16 cellular contexts compared by ENCODE assay signal in the genomic region with DNA sequence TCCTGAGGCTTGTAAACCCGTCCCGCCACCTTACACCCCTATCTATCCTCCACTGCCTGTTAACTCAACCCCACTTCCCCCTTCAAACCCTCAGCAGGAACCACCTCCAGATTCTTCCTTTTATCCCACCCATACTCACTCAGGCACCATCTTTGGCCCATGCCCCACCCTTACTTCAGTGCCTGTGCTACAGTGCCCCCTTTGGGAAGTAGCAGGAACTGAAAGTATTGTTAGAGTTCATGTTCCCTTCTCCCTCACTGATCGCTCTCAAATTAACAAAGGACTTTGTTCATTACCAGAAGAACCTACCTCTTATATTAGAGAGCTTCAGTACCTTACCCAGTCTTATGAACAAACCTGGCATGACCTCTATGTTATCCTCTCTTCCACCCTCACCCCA.
DNase-seq lines count a peak whose midpoint lies in the region; ATAC-seq, FAIRE-seq and TF ChIP-seq lines count a peak whose summit lies in the region.
"Had no signal": no experiment of that assay in that cellular context is flagged by ENCODE, and none has a peak within 500 bp of the region (broad histone marks: within the 10 kb centered on the region; RNA-seq: fewer than 3 reads in every experiment).

No MANE protein-coding gene starts in this region.

- CTCF ChIA-PET in H1 (lab: Charles Lee; ENCODE audit: partially characterized antibody) = interaction anchor here (0.8 to 1.1 kb wide), 3 partner anchors 15 to 137 kb away, joined by 3 to 4 read pairs (median 4); no protein-coding TSS in a partner anchor
- CTCF ChIA-PET in activated CD4-positive, alpha-beta T cell treated with anti-CD3 and anti-CD28 coated beads for 36 hours (lab: Charles Lee) = interaction anchor here (0.8 kb wide), 3 partner anchors 18 to 52 kb away, joined by 3 to 4 read pairs (median 3); no protein-coding TSS in a partner anchor

- H3K4me3 ChIP-seq in cardiac muscle cell = no peak overlapping the region
- no peak overlapping the region for H3K4me3 ChIP-seq in H1 (ENCODE audit: extremely low read depth in 1 of 4, insufficient read depth in 2 of 4, low read depth in 3 of 4, low read length in 4 of 4)
- H3K4me3 ChIP-seq in psoas muscle = no peak overlapping the region

- no peaks in the 10 kb centered on the region for H3K79me1 ChIP-seq in H1 (ENCODE audit: low read depth, low read length)

- intact Hi-C loops in left ventricle myocardium superior (cut with micrococcal nuclease) (no loop called here), psoas muscle (cut with DNase I) (no loop called here)
- intact Hi-C loops in activated CD4-positive, alpha-beta T cell treated with anti-CD3 and anti-CD28 coated beads for 36 hours (cut with DNase I, micrococcal nuclease) = no loop called here

- no peaks in the 10 kb centered on the region for H3K36me3 ChIP-seq in cardiac muscle cell
- H3K36me3 ChIP-seq in H1 (ENCODE audit: control insufficient read depth in 2 of 4, insufficient read depth in 4 of 4, low read length in 3 of 4) = no peaks in the 10 kb centered on the region
- H3K36me3 ChIP-seq in psoas muscle (ENCODE audit: insufficient read depth in 1 of 2, low read depth in 1 of 2) = no peaks in the 10 kb centered on the region

- H3K27ac ChIP-seq in cardiac muscle cell (no peak overlapping the region), H1 (ENCODE audit: low read depth, low read length) (no peak overlapping the region), psoas muscle (no peak overlapping the region)

- no peak overlapping the region for H4K91ac ChIP-seq in H1 (replicated peaks; ENCODE audit: insufficient read length, low read length)

- no peak overlapping the region for H2BK15ac ChIP-seq in H1 (ENCODE audit: low read length)

- H3K9me3 Mint-ChIP-seq in type B pancreatic cell = no peaks in the 10 kb centered on the region
- H3K9me3 Mint-ChIP-seq in activated CD4-positive, alpha-beta T cell treated with anti-CD3 and anti-CD28 coated beads for 36 hours (ENCODE audit: low read depth) = no peaks in the 10 kb centered on the region
- H3K9me3 Mint-ChIP-seq: stimulated activated memory B cell treated with anti-CD40 and anti-IgM and Interleukin-4, amounts not matched to agents 10 μg/mL and 1 μg/mL and 100 μg/mL, for 72 hours had no signal

- H3K14ac ChIP-seq in H1 (ENCODE audit: insufficient read length) = no peak overlapping the region

- no peak for TF ChIP-seq POLR2A in H1 (IDR thresholded peaks at IDR 0.05; ENCODE audit: control extremely low read depth in 1 of 2, low read depth in 2 of 2, low read length in 2 of 2)

- no peak for TF ChIP-seq EP300 in H1 (IDR thresholded peaks at IDR 0.05; ENCODE audit: borderline replicate concordance in 1 of 2, low read depth in 2 of 2, low read length in 2 of 2)

- TF ChIP-seq RAD21 in H1 (IDR thresholded peaks at IDR 0.05 in 1 of 2, conservative IDR thresholded peaks at IDR 0.05 in 1 of 2; ENCODE audit: low read depth in 2 of 2, low read length in 2 of 2) = peak; percentile 54 to 65

- POLR2A ChIA-PET in H1 (lab: Charles Lee; ENCODE audit: partially characterized antibody) = no interaction called here
- POLR2A ChIA-PET in activated CD4-positive, alpha-beta T cell treated with anti-CD3 and anti-CD28 coated beads for 36 hours (lab: Charles Lee) = no interaction called here

- no peak overlapping the region for H2AFZ ChIP-seq in H1 (ENCODE audit: low read length)

- H3K27ac Mint-ChIP-seq in type B pancreatic cell = no peak overlapping the region
- H3K27ac Mint-ChIP-seq in activated CD4-positive, alpha-beta T cell treated with anti-CD3 and anti-CD28 coated beads for 36 hours = no peak overlapping the region
- H3K27ac Mint-ChIP-seq: activated naive CD8-positive, alpha-beta T cell; stimulated activated memory B cell treated with anti-CD40 and anti-IgM and Interleukin-4, amounts not matched to agents 10 μg/mL and 1 μg/mL and 100 μg/mL, for 72 hours had no signal

- no peaks in the 10 kb centered on the region for H3K27me3 Mint-ChIP-seq in type B pancreatic cell
- H3K27me3 Mint-ChIP-seq in activated CD4-positive, alpha-beta T cell treated with anti-CD3 and anti-CD28 coated beads for 36 hours = peaks cover 6% of the 10 kb centered on the region
- H3K27me3 Mint-ChIP-seq: stimulated activated memory B cell treated with anti-CD40 and anti-IgM and Interleukin-4, amounts not matched to agents 10 μg/mL and 1 μg/mL and 100 μg/mL, for 72 hours had no signal

- no peak overlapping the region for H3K4ac ChIP-seq in H1 (replicated peaks; ENCODE audit: insufficient read length, low read depth, low read length)

- WGBS in H1 (ENCODE audit: extremely low coverage in 1 of 2, insufficient coverage in 1 of 2, insufficient read length in 1 of 2, insufficient replicate concordance in 2 of 2, low coverage in 1 of 2, low lambda C conversion rate in 2 of 2, missing lambda C conversion rate in 1 of 2), 2 experiments = 94% methylated on average over 3 of the region's 3 CpGs; no CpG with 5 or more reads in 1 of the 2 experiments
- WGBS in psoas muscle, 3 donors = 95 to 96% (median 96%) methylated on average over 3 of the region's 3 CpGs

- H4K5ac ChIP-seq in H1 (ENCODE audit: insufficient read length, low read depth, low read length) = no peak overlapping the region

- no peaks in the 10 kb centered on the region for H3K4me1 Mint-ChIP-seq in type B pancreatic cell (ENCODE audit: unreplicated experiment)
- no peaks in the 10 kb centered on the region for H3K4me1 Mint-ChIP-seq in activated CD4-positive, alpha-beta T cell treated with anti-CD3 and anti-CD28 coated beads for 36 hours
- H3K4me1 Mint-ChIP-seq: stimulated activated memory B cell treated with anti-CD40 and anti-IgM and Interleukin-4, amounts not matched to agents 10 μg/mL and 1 μg/mL and 100 μg/mL, for 72 hours had no signal

- no peaks in the 10 kb centered on the region; the same call in 1 of the 2 replicates for H3K23me2 ChIP-seq in H1 (ENCODE audit: low read depth, low read length)

- H3K56ac ChIP-seq in H1 (replicated peaks; ENCODE audit: insufficient read length, low read depth, low read length) = no peak overlapping the region

- no peak overlapping the region for H2BK5ac ChIP-seq in H1 (ENCODE audit: low read depth, low read length)

- H2BK12ac ChIP-seq in H1 (ENCODE audit: low read depth, low read length) = no peak overlapping the region

- H3K27me3 ChIP-seq in cardiac muscle cell = no peaks in the 10 kb centered on the region
- H3K27me3 ChIP-seq in H1 (replicated peaks in 1 of 4; ENCODE audit: control insufficient read depth in 3 of 4, extremely low read depth in 1 of 4, insufficient read depth in 3 of 4, low read length in 3 of 4) = no peaks in the 10 kb centered on the region
- no peaks in the 10 kb centered on the region for H3K27me3 ChIP-seq in psoas muscle (ENCODE audit: insufficient read depth in 3 of 3, low read length in 2 of 3)

- no peak overlapping the region for H2BK120ac ChIP-seq in H1 (replicated peaks; ENCODE audit: low read depth, low read length)

- H3K4me2 ChIP-seq in H1 (ENCODE audit: insufficient read depth in 1 of 2, low read depth in 2 of 2, low read length in 2 of 2) = no peak overlapping the region

- H3K4me3 Mint-ChIP-seq in type B pancreatic cell = no peak overlapping the region
- no peak overlapping the region for H3K4me3 Mint-ChIP-seq in activated CD4-positive, alpha-beta T cell treated with anti-CD3 and anti-CD28 coated beads for 36 hours
- H3K4me3 Mint-ChIP-seq: activated naive CD8-positive, alpha-beta T cell; stimulated activated memory B cell treated with anti-CD40 and anti-IgM and Interleukin-4, amounts not matched to agents 10 μg/mL and 1 μg/mL and 100 μg/mL, for 72 hours had no signal

- H3K36me3 Mint-ChIP-seq in type B pancreatic cell = no peaks in the 10 kb centered on the region
- H3K36me3 Mint-ChIP-seq in activated CD4-positive, alpha-beta T cell treated with anti-CD3 and anti-CD28 coated beads for 36 hours (ENCODE audit: low read depth) = no peaks in the 10 kb centered on the region
- H3K36me3 Mint-ChIP-seq: activated naive CD8-positive, alpha-beta T cell; stimulated activated memory B cell treated with anti-CD40 and anti-IgM and Interleukin-4, amounts not matched to agents 10 μg/mL and 1 μg/mL and 100 μg/mL, for 72 hours had no signal

- H3K23ac ChIP-seq in H1 (ENCODE audit: insufficient read length) = no peak overlapping the region

- H3K9me3 ChIP-seq in cardiac muscle cell (ENCODE audit: low read depth) = no peaks in the 10 kb centered on the region
- no peaks in the 10 kb centered on the region for H3K9me3 ChIP-seq in H1 (ENCODE audit: insufficient read depth in 2 of 2, low read depth in 1 of 2, low read length in 1 of 2)
- H3K9me3 ChIP-seq in psoas muscle = no peaks in the 10 kb centered on the region

- H3K18ac ChIP-seq in H1 (ENCODE audit: extremely low read depth, low read length) = no peak overlapping the region

- no peak overlapping the region for H2AK5ac ChIP-seq in H1 (ENCODE audit: low read depth, low read length)

- FAIRE-seq in H1 (lab: Jason Lieb, UNC) = no peak
- FAIRE-seq: frontal cortex had no signal

- no peak overlapping the region for H3K9ac ChIP-seq in H1 (replicated peaks in 1 of 4; ENCODE audit: extremely low read depth in 1 of 4, low read depth in 3 of 4, low read length in 3 of 4)

- no peak overlapping the region for H2BK20ac ChIP-seq in H1 (ENCODE audit: low read length)

- H4K20me1 ChIP-seq in H1 (replicated peaks in 1 of 2; ENCODE audit: control insufficient read depth in 1 of 2, insufficient read depth in 2 of 2, low read length in 2 of 2) = no peaks in the 10 kb centered on the region

- no peaks in the 10 kb centered on the region for H3K4me1 ChIP-seq in cardiac muscle cell (ENCODE audit: low read depth)
- no peaks in the 10 kb centered on the region for H3K4me1 ChIP-seq in H1 (replicated peaks in 1 of 4; ENCODE audit: control insufficient read depth in 3 of 4, insufficient read depth in 4 of 4, low read length in 3 of 4)
- H3K4me1 ChIP-seq in psoas muscle = no peaks in the 10 kb centered on the region

- DNase-seq in cardiac muscle cell (ENCODE audit: low read depth in 1 of 2, low spot score in 1 of 2) = no peak
- no peak for DNase-seq in left ventricle myocardium superior
- DNase-seq in NAMALWA (ENCODE audit: low spot score) = peak; percentile 28
- no peak for DNase-seq in H1 (ENCODE audit: low read depth in 1 of 2, low spot score in 2 of 2)
- no peak for DNase-seq in type B pancreatic cell (ENCODE audit: extremely low spot score, unreplicated experiment)
- DNase-seq in psoas muscle = no peak
- DNase-seq in globus pallidus (ENCODE audit: low spot score) = no peak
- no peak for DNase-seq in activated CD4-positive, alpha-beta T cell treated with anti-CD3 and anti-CD28 coated beads for 36 hours
- DNase-seq: cortex of kidney; DMS79; NCI-H1092 treated with DMSO at 0.1 percent for 48 hours; NCI-H446 treated with DMSO at 0.1 percent for 48 hours; stimulated activated CD4-positive, alpha-beta T cell treated with anti-CD3 and anti-CD28 coated beads, Interleukin-4, amount 100 ng/mL, for 1 hour had no signal

- ATAC-seq in left ventricle myocardium superior (no peak), psoas muscle (no peak)
- no peak for ATAC-seq in activated CD4-positive, alpha-beta T cell treated with anti-CD3 and anti-CD28 coated beads for 36 hours
- ATAC-seq: stimulated activated memory B cell treated with anti-CD40 and anti-IgM and Interleukin-4, amounts not matched to agents 10 μg/mL and 1 μg/mL and 100 μg/mL, for 72 hours had no signal

- no peaks in the 10 kb centered on the region for H3K79me2 ChIP-seq in H1 (ENCODE audit: control insufficient read depth in 1 of 2, insufficient read depth in 2 of 2, low read length in 2 of 2)

- H4K8ac ChIP-seq in H1 (ENCODE audit: extremely low read depth, insufficient read depth, low read length) = no peak overlapping the region

- TF ChIP-seq CTCF in cardiac muscle cell (IDR thresholded peaks at IDR 0.05; ENCODE audit: low read depth, low read length) (peak; percentile 15), H1 (IDR thresholded peaks at IDR 0.05; ENCODE audit: control extremely low read depth in 1 of 3, insufficient read depth in 1 of 3, low read depth in 1 of 3, low read length in 3 of 3) (peak; percentile 29 to 62 (median 44)), type B pancreatic cell (conservative IDR thresholded peaks at IDR 0.05) (peak; percentile 37), psoas muscle (IDR thresholded peaks at IDR 0.05) (no peak)
